8 cellular contexts compared by ENCODE assay signal in the genomic region with DNA sequence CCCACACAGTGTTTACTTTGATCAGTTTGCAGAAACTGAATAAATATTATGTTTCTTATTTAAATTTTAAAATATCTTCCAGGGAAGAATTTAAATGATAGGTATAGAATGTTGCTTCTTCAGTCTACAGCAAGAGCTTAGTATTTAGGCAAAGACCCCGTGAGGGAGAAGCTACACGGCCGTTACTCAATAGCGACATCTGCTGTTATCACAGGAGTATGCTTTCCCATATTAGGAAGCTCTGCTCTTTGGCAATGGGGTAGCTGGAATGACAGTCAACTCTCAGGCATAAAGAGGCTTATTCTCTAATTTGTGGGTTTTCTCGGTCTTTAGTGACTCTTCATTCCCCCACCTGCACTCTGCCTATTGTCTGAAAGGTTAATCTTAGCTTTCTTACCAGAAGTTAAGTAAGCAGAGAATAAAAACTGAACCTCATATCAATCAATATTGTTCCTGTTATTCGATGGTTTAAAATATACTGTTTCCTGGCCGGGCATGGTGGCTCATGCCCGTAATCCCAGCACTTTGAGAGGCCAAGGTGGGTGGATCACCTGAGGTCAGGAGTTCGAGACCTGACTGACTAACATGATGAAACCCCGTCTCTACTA. TPM values are rescaled to one million over a fixed set of nuclear protein-coding genes. Genes with fewer than 3 reads are reported as not detected.
DNase-seq lines count a peak whose midpoint lies in the region; ATAC-seq, FAIRE-seq and TF ChIP-seq lines count a peak whose summit lies in the region.

No MANE protein-coding gene starts in this region.

- H4K91ac ChIP-seq in neuronal stem cell (ENCODE audit: low read depth, low read length, poor library complexity), result no peak overlapping the region

- no peaks in the 10 kb centered on the region for H3K36me3 ChIP-seq in neuronal stem cell (replicated peaks in 1 of 2; ENCODE audit: control insufficient read depth in 2 of 2, insufficient read depth in 2 of 2, low read length in 2 of 2)

- H3K4me3 ChIP-seq in AG04449 (ENCODE audit: low read depth, low read length) (no peak overlapping the region), fibroblast of villous mesenchyme (ENCODE audit: low read depth, low read length) (no peak overlapping the region), neuronal stem cell (ENCODE audit: low read length in 2 of 2) (no peak overlapping the region)

- no peaks in the 10 kb centered on the region for H3K9me3 ChIP-seq in neuronal stem cell (replicated peaks in 1 of 2; ENCODE audit: control insufficient read depth in 2 of 2, insufficient read depth in 1 of 2, low read depth in 1 of 2, low read length in 2 of 2)

- POLR2A ChIA-PET in AG04449 (lab: Yijun Ruan, JAX), result no interaction called here

- H3K23ac ChIP-seq in neuronal stem cell (ENCODE audit: low read depth, low read length, poor library complexity), result no peak overlapping the region

- H2BK120ac ChIP-seq in neuronal stem cell (ENCODE audit: low read depth, low read length), result no peak overlapping the region

- TF ChIP-seq POLR2A in GM12891 (IDR thresholded peaks at IDR 0.05; ENCODE audit: low read depth, low read length), result no peak

- H3K4ac ChIP-seq in neuronal stem cell (ENCODE audit: low read length), result no peak overlapping the region

- TF ChIP-seq CTCF in AG04449 (IDR thresholded peaks at IDR 0.05; ENCODE audit: insufficient read depth, low read length, missing control alignments) (peak; percentile 88), fibroblast of villous mesenchyme (IDR thresholded peaks at IDR 0.05; ENCODE audit: insufficient read depth, low read depth, low read length) (peak; percentile 98)

- DNase-seq in AG04449 (ENCODE audit: low read depth, low spot score), result no peak
- DNase-seq in GM12891 (ENCODE audit: insufficient read length, low spot score), result peak; percentile 20
- peak; percentile 58 to 89 for DNase-seq in NCI-H526 (lab: John Stamatoyannopoulos, UW)
- peak; percentile 16 to 32 for DNase-seq in activated CD4-positive, alpha-beta T cell treated with anti-CD3 and anti-CD28 coated beads, Interleukin-2, amount 50 U/mL, for 48 hours
- peak; percentile 76 for DNase-seq in fibroblast of villous mesenchyme (ENCODE audit: low read depth)
- peak; percentile 76 for DNase-seq in neuronal stem cell (ENCODE audit: low spot score)
- no peak for DNase-seq in cortex of kidney (lab: John Stamatoyannopoulos, UW)

- peak; percentile 61 for FAIRE-seq in GM12891 (lab: Jason Lieb, UNC)

- H3K14ac ChIP-seq in neuronal stem cell (ENCODE audit: low read length), result no peak overlapping the region

- H3K4me2 ChIP-seq in neuronal stem cell (ENCODE audit: insufficient read depth, low read length, poor library complexity, severe bottlenecking), result no peak overlapping the region

- H2BK15ac ChIP-seq in neuronal stem cell (ENCODE audit: low read length), result no peak overlapping the region

- H2AFZ ChIP-seq in neuronal stem cell (ENCODE audit: low read length), result peak overlapping the region; percentile 73

- H3K4me1 ChIP-seq in neuronal stem cell (ENCODE audit: control insufficient read depth in 2 of 2, insufficient read depth in 1 of 2, low read depth in 1 of 2, low read length in 2 of 2), result no peaks in the 10 kb centered on the region

- CTCF ChIA-PET in AG04449 (lab: Yijun Ruan, JAX), result interaction anchor here (0.6 to 13.0 kb wide), 59 partner anchors 9 to 1162 kb away, joined by 3 to 306 read pairs (median 4); a partner anchor contains a TSS

- ATAC-seq in HG03175 (IDR thresholded peaks at IDR 0.05; ENCODE audit: unreplicated experiment), result peak; percentile 82

- H2BK5ac ChIP-seq in neuronal stem cell (ENCODE audit: low read length), result no peak overlapping the region

- no peak overlapping the region for H3K27ac ChIP-seq in neuronal stem cell (replicated peaks; ENCODE audit: low read length)

- H4K8ac ChIP-seq in neuronal stem cell (ENCODE audit: low read depth, low read length), result no peak overlapping the region

- H3K18ac ChIP-seq in neuronal stem cell (ENCODE audit: low read length), result no peak overlapping the region

- no CpG with 5 or more reads among the region's 10 CpGs for WGBS in neuronal stem cell (ENCODE audit: extremely low coverage in 2 of 2, insufficient read length in 2 of 2, insufficient replicate concordance in 1 of 2), 2 donors

- H3K27me3 ChIP-seq in neuronal stem cell (ENCODE audit: control insufficient read depth in 3 of 3, insufficient read depth in 3 of 3, low read depth in 1 of 3, low read length in 3 of 3), result no peaks in the 10 kb centered on the region

- no peak overlapping the region for H2BK12ac ChIP-seq in neuronal stem cell (ENCODE audit: low read length)

- no peaks in the 10 kb centered on the region for H3K79me1 ChIP-seq in neuronal stem cell (ENCODE audit: low read depth, low read length)

- H2AK5ac ChIP-seq in neuronal stem cell (ENCODE audit: low read depth, low read length), result no peak overlapping the region

- no peak overlapping the region for H3K9ac ChIP-seq in neuronal stem cell (ENCODE audit: low read depth, low read length, poor library complexity)

TF ChIP-seq in GM12891, 5 proteins besides CTCF, POLR2A, EP300 and RAD21:
- no peak for TF ChIP-seq POLR2AphosphoS5 (IDR thresholded peaks at IDR 0.05; ENCODE audit: low read depth, low read length)
- TF ChIP-seq PAX5 (IDR thresholded peaks at IDR 0.05; ENCODE audit: insufficient read depth, low read length, severe bottlenecking), result no peak
- TF ChIP-seq TAF1 (IDR thresholded peaks at IDR 0.05; ENCODE audit: low read depth, low read length), result no peak
- TF ChIP-seq POU2F2 (IDR thresholded peaks at IDR 0.05; ENCODE audit: low read depth, low read length), result no peak
- TF ChIP-seq SPI1 (IDR thresholded peaks at IDR 0.05; ENCODE audit: low read depth, low read length), result no peak
TF ChIP-seq in GM12891: peak in this region for 0.

RNA-seq across cellular contexts. Expression of a gene that starts 13.2 kb away (rescaled TPM):
- polyA plus RNA-seq in GM12891 (2012; ENCODE audit: low read depth, missing spikeins), result 0.36 TPM
- 44.8 and 57.9 TPM in 2 replicates for total RNA-seq in fibroblast of villous mesenchyme
- 6.2 TPM for polyA plus RNA-seq in neuronal stem cell (2013, experiment 1 of 2)
- 6.3 TPM for polyA plus RNA-seq in neuronal stem cell (2013, experiment 2 of 2)

RNA-seq across cellular contexts. Expression of a gene that starts 39.3 kb away (rescaled TPM):
- polyA plus RNA-seq in GM12891 (2012; ENCODE audit: low read depth, missing spikeins), result 7.0 TPM
- total RNA-seq in fibroblast of villous mesenchyme, result 44.8 and 67.4 TPM in 2 replicates
- polyA plus RNA-seq in neuronal stem cell (2013, experiment 1 of 2), result 18.8 TPM
- polyA plus RNA-seq in neuronal stem cell (2013, experiment 2 of 2), result 18.5 TPM

Comparison
In these comparisons a context has a peak if more than half of its experiments do, and no peak if none do; other contexts are left out.
1. DNase-seq: peak in GM12891 (single experiment), NCI-H526 (2 of 2), activated CD4-positive, alpha-beta T cell treated with anti-CD3 and anti-CD28 coated beads, Interleukin-2, amount 50 U/mL, for 48 hours (2 of 2), fibroblast of villous mesenchyme (single experiment) and neuronal stem cell (single experiment); none in AG04449 (single experiment) and cortex of kidney (single experiment).